20 cellular contexts compared by ENCODE assay signal in the genomic region with DNA sequence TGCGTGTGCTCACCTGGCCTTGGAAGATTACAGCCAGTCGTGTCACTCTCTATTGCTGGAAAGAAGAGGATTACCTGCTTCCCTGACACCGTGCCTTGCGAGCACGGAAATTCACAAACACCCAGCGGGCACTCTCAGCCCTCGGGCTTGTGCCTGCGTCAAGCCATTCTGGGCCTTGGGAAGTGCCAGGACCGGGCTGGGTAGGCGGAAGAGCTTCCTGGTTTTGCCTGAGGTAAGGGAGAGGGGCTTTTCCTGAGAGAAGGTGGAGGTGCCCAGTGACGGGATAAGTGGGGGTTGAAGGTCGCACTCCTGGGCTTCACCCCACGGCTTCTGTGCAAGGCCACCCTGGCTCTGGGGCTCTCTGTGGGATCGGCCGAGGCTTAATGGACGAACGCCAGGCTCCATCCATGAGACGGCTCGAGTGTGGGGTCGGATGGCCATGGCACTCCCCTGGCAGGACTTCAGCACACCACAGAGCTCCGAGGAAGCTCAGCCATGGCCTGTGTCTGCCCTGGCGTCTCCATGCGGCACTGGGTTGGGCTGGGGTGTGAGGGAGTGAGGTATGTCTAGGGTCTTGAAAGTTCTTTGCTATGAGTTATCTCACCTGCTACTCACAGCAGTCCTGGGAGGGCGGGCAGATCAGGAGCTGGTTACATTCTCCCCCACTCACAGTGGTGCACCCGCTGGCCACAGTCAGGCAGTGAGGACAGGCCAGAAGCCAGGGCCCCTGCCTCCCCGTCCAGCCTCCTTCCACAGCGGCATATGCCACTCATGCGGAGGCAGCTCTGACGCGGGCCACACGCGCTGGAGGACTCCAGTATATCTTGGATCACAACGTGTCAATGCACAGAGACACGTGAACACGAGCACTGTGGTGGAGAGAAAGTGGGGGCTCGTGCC.
A peak's percentile ranks its signal among the peaks of the same experiment; 100 is the strongest.
DNase-seq lines count a peak whose midpoint lies in the region; ATAC-seq and TF ChIP-seq lines count a peak whose summit lies in the region.
"Had no signal": no experiment of that assay in that cellular context is flagged by ENCODE, and none has a peak within 500 bp of the region (broad histone marks: within the 10 kb centered on the region; RNA-seq: fewer than 3 reads in every experiment).

No MANE protein-coding gene starts in this region.

- 88% methylated on average over 8 of the region's 36 CpGs for WGBS in right lobe of liver (ENCODE audit: insufficient coverage, low coverage, low lambda C conversion rate, missing lambda C conversion rate)

- H4K20me1 ChIP-seq in neural progenitor cell (ENCODE audit: low read depth) (no peaks in the 10 kb centered on the region), OCI-LY7 (ENCODE audit: insufficient read depth, low read length) (no peaks in the 10 kb centered on the region)

- no peak for ATAC-seq in left ventricle myocardium superior
- ATAC-seq in Right ventricle myocardium superior (ENCODE audit: poor library complexity): no peak
- no peak for ATAC-seq in right lobe of liver
- ATAC-seq in HG02642 (IDR thresholded peaks at IDR 0.05; ENCODE audit: poor library complexity, unreplicated experiment): no peak
- ATAC-seq: A549, HCT116, PC-3 had no signal

- CTCF ChIA-PET in OCI-LY7 (lab: Charles Lee; ENCODE audit: unreplicated experiment): no interaction called here

- H3K36me3 ChIP-seq in right lobe of liver: no peaks in the 10 kb centered on the region
- no peaks in the 10 kb centered on the region for H3K36me3 ChIP-seq in neural progenitor cell
- no peaks in the 10 kb centered on the region for H3K36me3 ChIP-seq in SJCRH30
- 0 out of 2 replicates have a peak, but pooled peaks cover 8% of the 10 kb centered on the region for H3K36me3 ChIP-seq in OCI-LY7 (ENCODE audit: insufficient read depth, low read length)

- H3K9me3 ChIP-seq in right lobe of liver (no peaks in the 10 kb centered on the region), neural progenitor cell (ENCODE audit: low read depth) (no peaks in the 10 kb centered on the region), SJCRH30 (replicated peaks) (no peaks in the 10 kb centered on the region), OCI-LY7 (ENCODE audit: low read length) (no peaks in the 10 kb centered on the region)
- H3K9me3 ChIP-seq: A549 had no signal

- TF ChIP-seq POLR2A in right lobe of liver (IDR thresholded peaks at IDR 0.05): no peak

- peak overlapping the region; percentile 87 for H3K27ac Mint-ChIP-seq in neural progenitor cell
- H3K27ac Mint-ChIP-seq: CD4-positive, alpha-beta T cell; GM23338 had no signal

- H3F3A ChIP-seq in neural progenitor cell (ENCODE audit: low read depth): no peaks in the 10 kb centered on the region

- H3K4me2 ChIP-seq in neural progenitor cell (no peak overlapping the region), OCI-LY7 (ENCODE audit: low read length) (no peak overlapping the region)
- H3K4me2 ChIP-seq: A549, GM23338 had no signal

- H3K79me2 ChIP-seq in neural progenitor cell (ENCODE audit: low read depth) (no peaks in the 10 kb centered on the region), OCI-LY7 (ENCODE audit: insufficient read depth, low read depth, low read length) (no peaks in the 10 kb centered on the region)

- TF ChIP-seq CTCF in right lobe of liver (IDR thresholded peaks at IDR 0.05) (no peak), neural progenitor cell (IDR thresholded peaks at IDR 0.05) (no peak), OCI-LY7 (conservative IDR thresholded peaks at IDR 0.05; ENCODE audit: low read length) (no peak)

- H2AFZ ChIP-seq in neural progenitor cell (replicated peaks) (no peak overlapping the region), OCI-LY7 (ENCODE audit: low read length) (no peak overlapping the region)
- H2AFZ ChIP-seq: GM23338 had no signal

- peaks cover 29% of the 10 kb centered on the region for H3K4me1 Mint-ChIP-seq in neural progenitor cell

- H3K4me3 ChIP-seq in right lobe of liver (no peak overlapping the region), neural progenitor cell (no peak overlapping the region), SJCRH30 (no peak overlapping the region), OCI-LY7 (ENCODE audit: low read depth, low read length, poor library complexity, severe bottlenecking) (no peak overlapping the region)
- H3K4me3 ChIP-seq: A549, GM23338, SK-N-MC had no signal

- peaks cover 17% of the 10 kb centered on the region for H3K36me3 Mint-ChIP-seq in neural progenitor cell

- peaks cover 9% of the 10 kb centered on the region for H3K27me3 Mint-ChIP-seq in neural progenitor cell (ENCODE audit: insufficient read depth, low read depth)
- H3K27me3 Mint-ChIP-seq: CD4-positive, alpha-beta T cell had no signal

- DNase-seq in left ventricle myocardium superior (peak; percentile 25), Right ventricle myocardium superior (no peak), right lobe of liver (peak in 2 of 3 donors; percentile 16 to 43), neural progenitor cell (ENCODE audit: low spot score) (no peak), NCI-H2196 treated with DMSO at 0.1 percent for 48 hours (lab: John Stamatoyannopoulos, UW; ENCODE audit: unreplicated experiment) (no peak), SJCRH30 (no peak), OCI-LY7 (ENCODE audit: low spot score) (no peak)
- DNase-seq: CD4-positive, alpha-beta T cell; GF-D8; KG1; NCI-H1694 treated with DMSO at 0.1 percent for 48 hours; NCI-H2107; NCI-H226; NCI-H524; PC-3 had no signal

- intact Hi-C loops in left ventricle myocardium superior (cut with micrococcal nuclease): no loop called here
- intact Hi-C loops in Right ventricle myocardium superior (cut with DNase I): no loop called here
- intact Hi-C loops in right lobe of liver (cut with DNase I): no loop called here
- intact Hi-C loops in OCI-LY7 (cut with micrococcal nuclease; ENCODE audit: unreplicated experiment): no loop called here

- H3K9ac ChIP-seq in neural progenitor cell: no peak overlapping the region

- POLR2A ChIA-PET in OCI-LY7 (lab: Charles Lee): interaction anchor here (0.6 kb wide), 1 partner anchor 1463 kb away, joined by 3 read pairs; no protein-coding TSS in a partner anchor

- peaks cover 15% of the 10 kb centered on the region for H3K9me3 Mint-ChIP-seq in neural progenitor cell
- H3K9me3 Mint-ChIP-seq: CD4-positive, alpha-beta T cell had no signal

- H3K27me3 ChIP-seq in right lobe of liver: no peaks in the 10 kb centered on the region
- H3K27me3 ChIP-seq in neural progenitor cell: no peaks in the 10 kb centered on the region
- H3K27me3 ChIP-seq in SJCRH30: no peaks in the 10 kb centered on the region

- no peak overlapping the region for H3K4me3 Mint-ChIP-seq in neural progenitor cell
- H3K4me3 Mint-ChIP-seq: CD4-positive, alpha-beta T cell; GM23338 had no signal

- peaks cover 0 to 14% (median 6%) of the 10 kb centered on the region in 4 donors for H3K4me1 ChIP-seq in right lobe of liver
- H3K4me1 ChIP-seq in neural progenitor cell: no peaks in the 10 kb centered on the region
- H3K4me1 ChIP-seq in SJCRH30: no peaks in the 10 kb centered on the region
- peaks cover 22% of the 10 kb centered on the region for H3K4me1 ChIP-seq in OCI-LY7 (ENCODE audit: insufficient read depth, low read length, poor library complexity, severe bottlenecking)
- H3K4me1 ChIP-seq: A549 had no signal

- BruUV-seq in OCI-LY7 (replicated peaks; lab: Mats Ljungman, UMichigan): no TSS peak

- H3K9me2 ChIP-seq in OCI-LY7 (ENCODE audit: insufficient read depth, low read length): no peaks in the 10 kb centered on the region

- H3K27ac ChIP-seq in right lobe of liver: no peak overlapping the region
- H3K27ac ChIP-seq in neural progenitor cell: no peak overlapping the region
- H3K27ac ChIP-seq in SJCRH30: no peak overlapping the region
- no peak overlapping the region for H3K27ac ChIP-seq in OCI-LY7 (ENCODE audit: low read depth, low read length, poor library complexity, severe bottlenecking)
- H3K27ac ChIP-seq: A549, SK-N-MC had no signal

Comparison
In these comparisons a context has a peak if more than half of its experiments do, and no peak if none do; other contexts are left out.
1. DNase-seq: peak in left ventricle myocardium superior (single experiment) and right lobe of liver (2 of 3); none in Right ventricle myocardium superior (single experiment), neural progenitor cell (single experiment), NCI-H2196 treated with DMSO at 0.1 percent for 48 hours (single experiment), SJCRH30 (0 of 2) and OCI-LY7 (single experiment).